Comparison of ENCODE assay signal across 9 cellular contexts in the genomic region with DNA sequence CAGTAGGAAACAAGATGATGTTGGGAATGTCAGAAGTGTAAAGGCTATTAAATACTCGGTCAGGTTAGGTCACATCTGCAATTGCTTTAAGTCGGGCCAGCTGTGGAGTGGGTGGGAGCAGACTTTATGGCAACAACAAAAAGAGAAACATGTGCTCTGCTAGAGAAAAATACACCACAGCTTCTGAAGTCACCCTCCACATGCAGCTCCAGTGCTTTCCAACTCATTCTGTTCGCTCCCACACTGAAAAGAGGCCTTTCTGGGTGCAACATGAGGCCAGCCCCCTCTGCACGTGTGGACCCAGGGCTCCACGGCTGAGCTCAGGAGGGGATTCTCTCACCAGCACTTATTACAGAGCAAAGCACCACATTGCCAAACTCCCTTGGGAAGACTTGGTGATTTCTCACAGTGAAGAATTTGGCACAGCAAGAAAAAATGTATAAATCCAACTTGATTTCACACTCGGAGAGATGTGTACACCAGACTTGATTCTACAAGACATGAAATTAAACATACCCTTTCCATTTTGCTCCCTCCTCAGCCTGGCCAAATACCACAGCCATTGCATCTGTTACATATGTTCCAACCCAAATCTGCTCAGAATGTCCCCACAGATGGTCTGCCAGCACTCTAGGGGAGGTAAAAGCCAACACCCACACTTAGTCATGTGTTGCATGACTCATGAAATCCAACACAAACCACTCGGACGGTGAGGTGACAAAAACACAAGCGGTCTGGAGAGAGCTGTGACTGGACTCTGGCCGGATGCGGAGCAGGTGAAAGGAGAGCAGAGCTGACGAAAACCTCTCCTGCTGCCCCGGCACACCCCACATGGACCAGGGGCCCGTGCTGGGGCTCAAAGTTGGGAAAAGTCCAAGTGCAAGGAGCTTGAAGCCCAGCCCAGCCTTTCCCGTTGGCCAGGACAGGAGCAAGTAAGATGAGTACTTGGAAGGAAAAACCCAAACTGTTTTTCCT.
DNase-seq lines count a peak whose midpoint lies in the region; ATAC-seq and TF ChIP-seq lines count a peak whose summit lies in the region.
"Had no signal": no experiment of that assay in that cellular context is flagged by ENCODE, and none has a peak within 500 bp of the region (broad histone marks: within the 10 kb centered on the region; RNA-seq: fewer than 3 reads in every experiment).

No MANE protein-coding gene starts in this region.

- H3K4me3 ChIP-seq in A673 (ENCODE audit: low read depth, low read length, poor library complexity, severe bottlenecking) = no peak overlapping the region

- H3K27ac Mint-ChIP-seq in mesothelial cell of epicardium = peak overlapping the region; percentile 84

- DNase-seq in A673 (ENCODE audit: low spot score) (peak; percentile 69), LHCN-M2 (ENCODE audit: low read depth) (peak; percentile 99), dermis blood vessel endothelial cell (peak; percentile 43), mesothelial cell of epicardium (ENCODE audit: low spot score in 2 of 2, unreplicated experiment in 2 of 2) (no peak), NCI-H1105 (lab: John Stamatoyannopoulos, UW) (no peak), NCI-H226 (no peak)
- no peak for DNase-seq in stimulated activated CD4-positive, alpha-beta T cell treated with anti-CD3 and anti-CD28 coated beads, Interleukin-12 subunit alpha, Interleukin-12 subunit beta, amount 100 ng/mL, for 4 hours

- H3K36me3 ChIP-seq in A673 (ENCODE audit: insufficient read depth, low read length, poor library complexity, severe bottlenecking) = peaks cover 3% of the 10 kb centered on the region

- no peaks in the 10 kb centered on the region for H3K27me3 Mint-ChIP-seq in mesothelial cell of epicardium (ENCODE audit: low read depth)

- TF ChIP-seq CTCF in A673 (conservative IDR thresholded peaks at IDR 0.05; ENCODE audit: low read depth, low read length) = no peak
- TF ChIP-seq CTCF in mesothelial cell of epicardium (IDR thresholded peaks at IDR 0.05; ENCODE audit: unreplicated experiment) = no peak

- peaks cover 19% of the 10 kb centered on the region for H3K36me3 Mint-ChIP-seq in mesothelial cell of epicardium

- H3K9me3 Mint-ChIP-seq in mesothelial cell of epicardium = no peaks in the 10 kb centered on the region

- ATAC-seq in HG02885 (IDR thresholded peaks at IDR 0.05; ENCODE audit: poor library complexity, unreplicated experiment) = no peak

- no peaks in the 10 kb centered on the region for H3K9me3 ChIP-seq in A673 (ENCODE audit: low read depth, low read length, poor library complexity, severe bottlenecking)

- no peak overlapping the region for H3K4me3 Mint-ChIP-seq in mesothelial cell of epicardium

- no TSS peak for BruUV-seq in A673 (replicated peaks; lab: Mats Ljungman, UMichigan)

- H3K4me1 Mint-ChIP-seq in mesothelial cell of epicardium = peaks cover 22% of the 10 kb centered on the region

- peaks cover 13% of the 10 kb centered on the region for H3K4me1 ChIP-seq in A673 (ENCODE audit: insufficient read depth, low read length, poor library complexity, severe bottlenecking)

- H3K27ac ChIP-seq in A673 (ENCODE audit: low read depth, low read length, poor library complexity, severe bottlenecking) = peak overlapping the region; percentile 51
- H3K27ac ChIP-seq: VCaP had no signal

- CTCF ChIA-PET in A673 (lab: Charles Lee) = no interaction called here

- H3K27me3 ChIP-seq in A673 (replicated peaks; ENCODE audit: insufficient read depth, low read depth, low read length, poor library complexity) = no peaks in the 10 kb centered on the region

- POLR2A ChIA-PET in A673 (lab: Charles Lee; ENCODE audit: low non-redundant PET) = no interaction called here

- intact Hi-C loops in A673 (cut with micrococcal nuclease; ENCODE audit: unreplicated experiment) = no loop called here

Comparison
In these comparisons a context has a peak if more than half of its experiments do, and no peak if none do; other contexts are left out.
1. DNase-seq: peak in A673 (single experiment), LHCN-M2 (single experiment) and dermis blood vessel endothelial cell (single experiment); none in mesothelial cell of epicardium (0 of 2), NCI-H1105 (single experiment), stimulated activated CD4-positive, alpha-beta T cell treated with anti-CD3 and anti-CD28 coated beads, Interleukin-12 subunit alpha, Interleukin-12 subunit beta, amount 100 ng/mL, for 4 hours (single experiment) and NCI-H226 (single experiment).